ENCODE assay signal across 9 cellular contexts in genomic region chr11:3641701-3642070, GRCh38. TPM values are rescaled to one million over a fixed set of nuclear protein-coding genes. Genes with fewer than 3 reads are reported as not detected.
A peak's percentile ranks its signal among the peaks of the same experiment; 100 is the strongest.
DNase-seq lines count a peak whose midpoint lies in the region; ATAC-seq and TF ChIP-seq lines count a peak whose summit lies in the region.
"Had no signal": no experiment of that assay in that cellular context is flagged by ENCODE, and none has a peak within 500 bp of the region (broad histone marks: within the 10 kb centered on the region; RNA-seq: fewer than 3 reads in every experiment).

TSS of gene ART5 (minus strand) at chr11:3641992. CDS start at chr11:3641862, 130 bp downstream.

- DNase-seq in activated naive CD4-positive, alpha-beta T cell treated with anti-CD3 and anti-CD28 coated beads, Interleukin-2, amount 10 ng/mL, durations not matched to agents 7 days and 5 days = no peak
- no peak for DNase-seq in activated naive CD4-positive, alpha-beta T cell treated with anti-CD3 and anti-CD28 coated beads, Interleukin-2, amount 50 U/mL, for 72 hours (ENCODE audit: low spot score in 2 of 2)
- DNase-seq in chondrocyte (ENCODE audit: low spot score) = no peak
- no peak for DNase-seq in upper lobe of right lung
- DNase-seq in SKM-1 (lab: John Stamatoyannopoulos, UW; ENCODE audit: unreplicated experiment) = no peak
- DNase-seq in activated gamma-delta T cell treated with Interleukin-2 at 50 U/mL for 16 hours = no peak
- DNase-seq: DND-41 had no signal

- intact Hi-C loops in upper lobe of right lung (cut with DNase I) = no loop called here

- H3K36me3 ChIP-seq in mucosa of rectum (ENCODE audit: control insufficient read depth in 2 of 2, insufficient read depth in 2 of 2, low read length in 2 of 2) (no peaks in the 10 kb centered on the region), upper lobe of right lung (no peaks in the 10 kb centered on the region)

- no peaks in the 10 kb centered on the region for H3K9me3 ChIP-seq in mucosa of rectum (ENCODE audit: control insufficient read depth in 2 of 2, low read length in 2 of 2)
- H3K9me3 ChIP-seq in upper lobe of right lung = no peaks in the 10 kb centered on the region

- peaks cover 10% of the 10 kb centered on the region for H3K4me1 Mint-ChIP-seq in activated naive CD4-positive, alpha-beta T cell treated with anti-CD3 and anti-CD28 coated beads, Interleukin-2, amount 10 ng/mL, durations not matched to agents 7 days and 5 days
- H3K4me1 Mint-ChIP-seq in chondrocyte (ENCODE audit: low read depth) = peaks cover 16% of the 10 kb centered on the region

- peak within 1 kb of the TSS; percentile 15 to 24 for H3K9ac ChIP-seq in mucosa of rectum (ENCODE audit: low read depth in 1 of 2, low read length in 2 of 2)

- H3K4me3 ChIP-seq in mucosa of rectum (ENCODE audit: low read length in 2 of 2) (peak within 1 kb of the TSS; percentile 44 to 67), upper lobe of right lung (peak within 1 kb of the TSS; percentile 67)

- H3K27ac ChIP-seq in mucosa of rectum (ENCODE audit: low read depth in 2 of 2, low read length in 2 of 2) (no peak within 1 kb of the TSS), upper lobe of right lung (peak within 1 kb of the TSS; percentile 42)

- H3K27me3 ChIP-seq in mucosa of rectum (ENCODE audit: control insufficient read depth in 2 of 2, insufficient read depth in 2 of 2, low read length in 2 of 2) (peaks cover 4 to 10% of the 10 kb centered on the region in 2 donors), upper lobe of right lung (no peaks in the 10 kb centered on the region)

- H3K4me1 ChIP-seq in mucosa of rectum (ENCODE audit: control insufficient read depth in 2 of 2, insufficient read depth in 2 of 2, low read length in 2 of 2) = peaks cover 10 to 19% of the 10 kb centered on the region in 2 donors
- H3K4me1 ChIP-seq in upper lobe of right lung = peaks cover 10% of the 10 kb centered on the region

- H3K36me3 Mint-ChIP-seq in activated naive CD4-positive, alpha-beta T cell treated with anti-CD3 and anti-CD28 coated beads, Interleukin-2, amount 10 ng/mL, durations not matched to agents 7 days and 5 days = no peaks in the 10 kb centered on the region
- no peaks in the 10 kb centered on the region for H3K36me3 Mint-ChIP-seq in activated naive CD4-positive, alpha-beta T cell treated with anti-CD3 and anti-CD28 coated beads, Interleukin-2, amount 50 U/mL, for 72 hours
- H3K36me3 Mint-ChIP-seq in chondrocyte (ENCODE audit: low read depth) = no peaks in the 10 kb centered on the region

- TF ChIP-seq CTCF in chondrocyte (IDR thresholded peaks at IDR 0.05) = no peak
- no peak for TF ChIP-seq CTCF in upper lobe of right lung (IDR thresholded peaks at IDR 0.05)

- CTCF ChIA-PET in activated naive CD4-positive, alpha-beta T cell treated with anti-CD3 and anti-CD28 coated beads, Interleukin-2, amount 10 ng/mL, durations not matched to agents 7 days and 5 days (lab: Charles Lee) = no interaction called here

- H3K9me3 Mint-ChIP-seq in activated naive CD4-positive, alpha-beta T cell treated with anti-CD3 and anti-CD28 coated beads, Interleukin-2, amount 10 ng/mL, durations not matched to agents 7 days and 5 days = no peaks in the 10 kb centered on the region
- H3K9me3 Mint-ChIP-seq in activated naive CD4-positive, alpha-beta T cell treated with anti-CD3 and anti-CD28 coated beads, Interleukin-2, amount 50 U/mL, for 72 hours = no peaks in the 10 kb centered on the region
- H3K9me3 Mint-ChIP-seq in chondrocyte (ENCODE audit: low read depth) = no peaks in the 10 kb centered on the region

- H3K27me3 Mint-ChIP-seq in activated naive CD4-positive, alpha-beta T cell treated with anti-CD3 and anti-CD28 coated beads, Interleukin-2, amount 10 ng/mL, durations not matched to agents 7 days and 5 days = peaks cover 79% of the 10 kb centered on the region
- H3K27me3 Mint-ChIP-seq in chondrocyte (ENCODE audit: low read depth) = peaks cover 5% of the 10 kb centered on the region

- peak within 1 kb of the TSS; percentile 72 for H3K4me3 Mint-ChIP-seq in activated naive CD4-positive, alpha-beta T cell treated with anti-CD3 and anti-CD28 coated beads, Interleukin-2, amount 10 ng/mL, durations not matched to agents 7 days and 5 days
- H3K4me3 Mint-ChIP-seq in chondrocyte (ENCODE audit: unreplicated experiment) = peak within 1 kb of the TSS; percentile 78

- no peak for ATAC-seq in activated naive CD4-positive, alpha-beta T cell treated with anti-CD3 and anti-CD28 coated beads, Interleukin-2, amount 50 U/mL, for 72 hours
- ATAC-seq in upper lobe of right lung = no peak
- no peak for ATAC-seq in GM19452 (IDR thresholded peaks at IDR 0.05; ENCODE audit: unreplicated experiment)

- H3K27ac Mint-ChIP-seq in activated naive CD4-positive, alpha-beta T cell treated with anti-CD3 and anti-CD28 coated beads, Interleukin-2, amount 10 ng/mL, durations not matched to agents 7 days and 5 days = no peak within 1 kb of the TSS
- H3K27ac Mint-ChIP-seq in activated naive CD4-positive, alpha-beta T cell treated with anti-CD3 and anti-CD28 coated beads, Interleukin-2, amount 50 U/mL, for 72 hours = no peak within 1 kb of the TSS
- H3K27ac Mint-ChIP-seq in chondrocyte (ENCODE audit: unreplicated experiment) = peak within 1 kb of the TSS; percentile 41

RNA-seq across cellular contexts. Expression of gene ART5, which starts in this region (rescaled TPM):
- not detected for total RNA-seq in activated naive CD4-positive, alpha-beta T cell treated with anti-CD3 and anti-CD28 coated beads, Interleukin-2, amount 50 U/mL, for 72 hours
- total RNA-seq in chondrocyte (0.44 to 0.72 TPM (median 0.67 TPM) in 3 replicates), upper lobe of right lung (1.2 TPM)
